Comparison of ENCODE assay signal across 8 cellular contexts in genomic region chrX:130079824-130080406, GRCh38. TPM values are rescaled to one million over a fixed set of nuclear protein-coding genes. Genes with fewer than 3 reads are reported as not detected.
A peak's percentile ranks its signal among the peaks of the same experiment; 100 is the strongest.
DNase-seq lines count a peak whose midpoint lies in the region; ATAC-seq and TF ChIP-seq lines count a peak whose summit lies in the region.

No MANE protein-coding gene starts in this region.

- H3K4me3 ChIP-seq in Jurkat, Clone E6-1 (ENCODE audit: low read length): no peak overlapping the region
- no peak overlapping the region for H3K4me3 ChIP-seq in Panc1 (ENCODE audit: low read depth in 2 of 2, low read length in 2 of 2)

- H3K27me3 Mint-ChIP-seq in osteocyte (ENCODE audit: unreplicated experiment): no peaks in the 10 kb centered on the region

- no TSS peak for BruUV-seq in Panc1 (replicated peaks; lab: Mats Ljungman, UMichigan)

- H3K4me1 ChIP-seq in Panc1 (ENCODE audit: control insufficient read depth, insufficient read depth, low read length): peaks cover 26% of the 10 kb centered on the region

- no peak overlapping the region for H3K4me3 Mint-ChIP-seq in osteocyte (ENCODE audit: unreplicated experiment)

- H3K9me3 Mint-ChIP-seq in osteocyte (ENCODE audit: unreplicated experiment): no peaks in the 10 kb centered on the region

- peak; percentile 32 for DNase-seq in DMS79 treated with DMSO at 0.1 percent for 48 hours (lab: John Stamatoyannopoulos, UW)
- DNase-seq in Jurkat, Clone E6-1 (ENCODE audit: low read depth, low spot score): peak; percentile 52
- peak; percentile 54 for DNase-seq in Panc1 (ENCODE audit: low read depth, low spot score)
- peak; percentile 45 for DNase-seq in activated T-helper 9 cell treated with anti-CD3 and anti-CD28 coated beads, Interleukin-2, amount 50 U/mL, for 16 hours (ENCODE audit: low read depth)
- DNase-seq in foreskin melanocyte: peak; percentile 46
- no peak for DNase-seq in osteocyte (ENCODE audit: extremely low spot score, unreplicated experiment)

- TF ChIP-seq CTCF in Panc1 (IDR thresholded peaks at IDR 0.05) (no peak), osteocyte (IDR thresholded peaks at IDR 0.05) (peak; percentile 66)

- peak; percentile 82 for ATAC-seq in Panc1
- no peak for ATAC-seq in HG03354 (IDR thresholded peaks at IDR 0.05; ENCODE audit: poor library complexity, severe bottlenecking, unreplicated experiment)
- ATAC-seq in GM21381 (IDR thresholded peaks at IDR 0.05; ENCODE audit: unreplicated experiment): no peak

- in situ Hi-C loops in Panc1 (cut with HindIII; ENCODE audit: low pct_unique_long_range_greater_than_20kb, low sequenced_read_pairs): no loop called here

- H3K4me1 Mint-ChIP-seq in osteocyte (ENCODE audit: unreplicated experiment): peaks cover 30% of the 10 kb centered on the region

- no peaks in the 10 kb centered on the region for H3K27me3 ChIP-seq in Panc1 (ENCODE audit: control insufficient read depth, insufficient read depth, low read length)

- POLR2A ChIA-PET in Panc1 (lab: Charles Lee): no interaction called here

- H3K9me3 ChIP-seq in Panc1 (ENCODE audit: control insufficient read depth, insufficient read depth, low read depth, low read length): no peaks in the 10 kb centered on the region

- no peaks in the 10 kb centered on the region for H3K36me3 ChIP-seq in Panc1 (ENCODE audit: control insufficient read depth, insufficient read depth, low read length)

- H3K27ac ChIP-seq in Panc1 (ENCODE audit: low read length): no peak overlapping the region

- CTCF ChIA-PET in Panc1 (lab: Charles Lee): interaction anchor here (0.8 to 1.6 kb wide), 7 partner anchors 15 to 112 kb away, joined by 3 to 7 read pairs (median 4); no protein-coding TSS in a partner anchor

- intact Hi-C loops in Panc1 (cut with micrococcal nuclease; ENCODE audit: unreplicated experiment): loop anchor here (1.0 to 2.0 kb wide), 2 partner anchors 40 to 113 kb away; no protein-coding TSS in a partner anchor

- H3K27ac Mint-ChIP-seq in osteocyte (ENCODE audit: unreplicated experiment): peak overlapping the region; percentile 9

- H3K36me3 Mint-ChIP-seq in osteocyte (ENCODE audit: unreplicated experiment): no peaks in the 10 kb centered on the region

RNA-seq across cellular contexts. Expression of gene ELF4, which starts 30.4 kb away (rescaled TPM):
- polyA plus RNA-seq in Jurkat, Clone E6-1 (2012; ENCODE audit: insufficient read depth, insufficient read length): 12.4 TPM
- 48.0 TPM for total RNA-seq in Panc1 (2021; ENCODE audit: unreplicated experiment)
- 28.7 TPM for polyA plus RNA-seq in Panc1 (2012; ENCODE audit: insufficient read length)
- total RNA-seq in osteocyte: 24.9 and 25.2 TPM in 2 replicates
